8 cellular contexts compared by ENCODE assay signal in the genomic region with DNA sequence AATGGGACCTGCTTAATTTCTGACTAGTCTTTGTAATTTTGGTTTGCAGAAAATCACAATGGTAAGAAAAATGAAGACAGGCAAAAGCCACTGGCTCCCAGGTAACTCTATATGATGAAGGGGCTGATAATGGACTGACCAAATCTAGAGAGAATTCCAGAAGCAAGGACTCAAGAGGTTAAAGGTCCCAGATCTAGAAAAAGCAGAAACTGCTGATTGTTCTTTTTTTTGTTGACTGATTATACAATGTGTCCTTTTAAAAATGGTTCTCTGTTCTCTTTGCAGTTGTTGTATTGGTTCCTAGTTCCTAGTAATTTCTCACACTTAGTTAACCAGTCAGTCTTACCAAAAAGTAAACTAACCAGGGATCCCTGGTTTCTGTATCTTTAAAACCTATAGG.
A peak's percentile ranks its signal among the peaks of the same experiment; 100 is the strongest.
DNase-seq lines count a peak whose midpoint lies in the region; ATAC-seq, FAIRE-seq and TF ChIP-seq lines count a peak whose summit lies in the region.
"Not testable (repeated sequence)": the region's sequence is repeated elsewhere in the genome, so short reads cannot be mapped to it uniquely, and the experiment has no call there.

No MANE protein-coding gene starts in this region.

- H3K36me3 Mint-ChIP-seq in Calu3 (ENCODE audit: insufficient read depth, unreplicated experiment), result not testable (repeated sequence)

- H3K9me3 ChIP-seq in A549; body of pancreas; hepatocyte (ENCODE audit: low read depth); HepG2 (ENCODE audit: low read length); mucosa of rectum (ENCODE audit: control insufficient read depth in 2 of 2, low read length in 2 of 2); trophoblast cell (ENCODE audit: insufficient read depth, low read depth, low read length); transverse colon: not testable (repeated sequence)

- not testable (repeated sequence) for H3K4me1 ChIP-seq in A549; body of pancreas; hepatocyte (ENCODE audit: insufficient read depth); HepG2 (ENCODE audit: insufficient read depth, low read length); mucosa of rectum (ENCODE audit: control insufficient read depth in 2 of 2, insufficient read depth in 2 of 2, low read length in 2 of 2); trophoblast cell (ENCODE audit: control insufficient read depth in 1 of 2, insufficient read depth in 2 of 2, low read length in 2 of 2); transverse colon

- H3K27me3 Mint-ChIP-seq in Calu3 (ENCODE audit: unreplicated experiment), result not testable (repeated sequence)

- H2BK12ac ChIP-seq in trophoblast cell (ENCODE audit: low read length), result not testable (repeated sequence)

- not testable (repeated sequence) for H2BK120ac ChIP-seq in trophoblast cell (ENCODE audit: insufficient read depth, low read length, poor library complexity)

- H3K4ac ChIP-seq in trophoblast cell (ENCODE audit: low read depth, low read length), result not testable (repeated sequence)

- not testable (repeated sequence) for H3K4me3 ChIP-seq in A549; body of pancreas; hepatocyte; HepG2 (replicated peaks in 1 of 3; ENCODE audit: insufficient read depth in 1 of 3, low read depth in 2 of 3, low read length in 3 of 3); mucosa of rectum (ENCODE audit: low read length in 2 of 2); trophoblast cell (ENCODE audit: low read depth, low read length); transverse colon

- not testable (repeated sequence) for H3K9me2 ChIP-seq in hepatocyte (replicated peaks; ENCODE audit: insufficient read depth)

- not testable (repeated sequence) for H3K4me3 Mint-ChIP-seq in Calu3 (ENCODE audit: low read depth, unreplicated experiment)

- H2AFZ ChIP-seq in hepatocyte; HepG2 (ENCODE audit: low read length); trophoblast cell (ENCODE audit: insufficient read depth, low read length, poor library complexity): not testable (repeated sequence)

- H2BK5ac ChIP-seq in trophoblast cell (ENCODE audit: low read depth, low read length, poor library complexity), result not testable (repeated sequence)

- peak overlapping the region; percentile 21; the same call in 1 of the 3 replicates for H3K4me2 ChIP-seq in A549
- H3K4me2 ChIP-seq in hepatocyte; trophoblast cell (ENCODE audit: low read length): not testable (repeated sequence)
- H3K4me2 ChIP-seq in HepG2 (ENCODE audit: low read depth, low read length), result 0 out of 2 replicates have a peak overlapping the region, but pooled peaks have one; percentile 18

- TF ChIP-seq RAD21 in A549 (conservative IDR thresholded peaks at IDR 0.05 in 1 of 2, IDR thresholded peaks at IDR 0.05 in 1 of 2); HepG2 (CRISPR knock-in tag; IDR thresholded peaks at IDR 0.05): not testable (repeated sequence)

- CTCF ChIA-PET in A549 (lab: Yijun Ruan, JAX); Calu3 (lab: Charles Lee); HepG2 (lab: Yijun Ruan, JAX; ENCODE audit: low intra/inter-chr PET ratio, low total read pairs): not testable (repeated sequence)

- TF ChIP-seq EP300 in A549 (IDR thresholded peaks at IDR 0.05); HepG2 (IDR thresholded peaks at IDR 0.05; ENCODE audit: low read depth in 2 of 2, low read length in 2 of 2); HepG2 (CRISPR knock-in tag; IDR thresholded peaks at IDR 0.05; ENCODE audit: borderline replicate concordance); transverse colon (IDR thresholded peaks at IDR 0.05; ENCODE audit: low read depth): not testable (repeated sequence)

- not testable (repeated sequence) for H3K4me1 Mint-ChIP-seq in Calu3 (ENCODE audit: low read depth, unreplicated experiment)

- H3K27ac ChIP-seq in A549 (peak overlapping the region in 1 of 2 experiments; percentile 40; a peak in 1 of 6 replicates), body of pancreas (peak overlapping the region in 2 of 4 donors; percentile 70 to 75), hepatocyte (peak overlapping the region; percentile 92), mucosa of rectum (ENCODE audit: low read depth in 2 of 2, low read length in 2 of 2) (peak overlapping the region; percentile 23 to 61), trophoblast cell (ENCODE audit: low read depth, low read length) (peak overlapping the region; percentile 17), transverse colon (peak overlapping the region in 3 of 4 donors; percentile 58 to 59 (median 59))
- not testable (repeated sequence) for H3K27ac ChIP-seq in HepG2 (ENCODE audit: extremely low read length, insufficient read depth, low read length)

- not testable (repeated sequence) for TF ChIP-seq CTCF in A549 (IDR thresholded peaks at IDR 0.05); Calu3 (IDR thresholded peaks at IDR 0.05; ENCODE audit: unreplicated experiment); body of pancreas (IDR thresholded peaks at IDR 0.05); hepatocyte (IDR thresholded peaks at IDR 0.05; ENCODE audit: poor library complexity); HepG2 (CRISPR knock-in tag; IDR thresholded peaks at IDR 0.05); transverse colon (IDR thresholded peaks at IDR 0.05)

- H3K27me3 ChIP-seq in body of pancreas; hepatocyte; HepG2 (ENCODE audit: control insufficient read depth in 1 of 2, insufficient read depth in 2 of 2, low read length in 2 of 2); mucosa of rectum (ENCODE audit: control insufficient read depth in 2 of 2, insufficient read depth in 2 of 2, low read length in 2 of 2); trophoblast cell (ENCODE audit: insufficient read depth, low read length); transverse colon: not testable (repeated sequence)

- not testable (repeated sequence) for H3K18ac ChIP-seq in trophoblast cell (ENCODE audit: low read length)

- not testable (repeated sequence) for H3K14ac ChIP-seq in trophoblast cell (ENCODE audit: low read length)

- H4K20me1 ChIP-seq in hepatocyte (ENCODE audit: insufficient read depth, poor library complexity, severe bottlenecking); HepG2 (ENCODE audit: insufficient read depth, low read length): not testable (repeated sequence)

- H2AK5ac ChIP-seq in trophoblast cell (ENCODE audit: low read length), result not testable (repeated sequence)

- not testable (repeated sequence) for H3K9ac ChIP-seq in HepG2 (ENCODE audit: insufficient read depth, low read depth, low read length); mucosa of rectum (ENCODE audit: low read depth in 1 of 2, low read length in 2 of 2); trophoblast cell (ENCODE audit: low read length)

- H4K8ac ChIP-seq in trophoblast cell (ENCODE audit: low read depth, low read length), result not testable (repeated sequence)

- H3K79me2 ChIP-seq in hepatocyte; HepG2 (ENCODE audit: insufficient read depth, low read length); trophoblast cell (ENCODE audit: control insufficient read depth, insufficient read depth, low read length, poor library complexity): not testable (repeated sequence)

- not testable (repeated sequence) for FAIRE-seq in A549 (lab: Jason Lieb, UNC); HepG2 (lab: Jason Lieb, UNC)

- TF ChIP-seq POLR2A in A549 (IDR thresholded peaks at IDR 0.05; ENCODE audit: low read length); body of pancreas (IDR thresholded peaks at IDR 0.05); HepG2 (IDR thresholded peaks at IDR 0.05; ENCODE audit: insufficient read depth in 1 of 2, low read depth in 2 of 2, low read length in 2 of 2); transverse colon (IDR thresholded peaks at IDR 0.05): not testable (repeated sequence)

- not testable (repeated sequence) for H3K23ac ChIP-seq in trophoblast cell (ENCODE audit: low read length)

- not testable (repeated sequence) for ATAC-seq in A549, HepG2
- peak; percentile 3 for ATAC-seq in body of pancreas

- POLR2A ChIA-PET in A549 (lab: Yijun Ruan, JAX); HepG2 (lab: Yijun Ruan, JAX): not testable (repeated sequence)

- not testable (repeated sequence) for H3K36me3 ChIP-seq in body of pancreas (replicated peaks in 1 of 2; ENCODE audit: insufficient read depth in 1 of 2, low read depth in 2 of 2); hepatocyte (replicated peaks; ENCODE audit: insufficient read depth, low read depth); HepG2 (replicated peaks in 1 of 2; ENCODE audit: control insufficient read depth in 1 of 2, insufficient read depth in 2 of 2, low read length in 2 of 2); mucosa of rectum (ENCODE audit: control insufficient read depth in 2 of 2, insufficient read depth in 2 of 2, low read length in 2 of 2); trophoblast cell (ENCODE audit: control insufficient read depth in 1 of 2, insufficient read depth in 2 of 2, low read length in 2 of 2); transverse colon

- peak overlapping the region; percentile 52 for H3K27ac Mint-ChIP-seq in Calu3 (ENCODE audit: unreplicated experiment)

- in situ Hi-C loops in HepG2 (cut with HindIII; ENCODE audit: extremely low pct_ligation_motif_present, low pct_unique_long_range_greater_than_20kb); transverse colon (cut with MboI; ENCODE audit: low pct_ligation_motif_present in 1 of 4, low pct_unique_long_range_greater_than_20kb in 1 of 4, low sequenced_read_pairs in 3 of 4): not testable (repeated sequence)

- not testable (repeated sequence) for H4K91ac ChIP-seq in trophoblast cell (ENCODE audit: low read depth, low read length)

- not testable (repeated sequence) for H4K12ac ChIP-seq in trophoblast cell (ENCODE audit: low read depth, low read length)

- intact Hi-C loops in Calu3 (cut with micrococcal nuclease; ENCODE audit: unreplicated experiment); body of pancreas (cut with DNase I); HepG2 (cut with micrococcal nuclease; ENCODE audit: unreplicated experiment); transverse colon (cut with DNase I; ENCODE audit: low total_unique reads): not testable (repeated sequence)

- not testable (repeated sequence) for H3K79me1 ChIP-seq in trophoblast cell (ENCODE audit: low read length)

- not testable (repeated sequence) for DNase-seq in A549 (ENCODE audit: low read depth in 1 of 2, low spot score in 1 of 2); Calu3; body of pancreas; hepatocyte (ENCODE audit: low spot score); HepG2 (ENCODE audit: low spot score); trophoblast cell; transverse colon

- not testable (repeated sequence) for BruUV-seq in Calu3 (replicated peaks; lab: Mats Ljungman, UMichigan); HepG2 (replicated peaks; lab: Mats Ljungman, UMichigan)

- not testable (repeated sequence) for H3K9me3 Mint-ChIP-seq in Calu3 (ENCODE audit: low read depth, unreplicated experiment)
